ENCODE assay signal across 10 cellular contexts in genomic region chr10:30770816-30771215, GRCh38.
"Had no signal": no experiment of that assay in that cellular context is flagged by ENCODE, and none has a peak within 500 bp of the region (broad histone marks: within the 10 kb centered on the region; RNA-seq: fewer than 3 reads in every experiment).

No MANE protein-coding gene starts in this region.

- H3K27ac ChIP-seq: HL-60, KMS-11 had no signal

- FAIRE-seq: H54 had no signal

- DNase-seq: GOT3, H9, HCEC 1CT, HFFc6, IMR-90, Karpas-422, KBM-7 had no signal

- H3K9ac ChIP-seq: KMS-11 had no signal

- H3K27ac Mint-ChIP-seq: H9, HFFc6 had no signal

- H3K4me2 ChIP-seq: KMS-11 had no signal

- H3K4me1 Mint-ChIP-seq: H9 had no signal

- H3K4me3 Mint-ChIP-seq: H9, HFFc6 had no signal
